11 cellular contexts compared by ENCODE assay signal in the genomic region with DNA sequence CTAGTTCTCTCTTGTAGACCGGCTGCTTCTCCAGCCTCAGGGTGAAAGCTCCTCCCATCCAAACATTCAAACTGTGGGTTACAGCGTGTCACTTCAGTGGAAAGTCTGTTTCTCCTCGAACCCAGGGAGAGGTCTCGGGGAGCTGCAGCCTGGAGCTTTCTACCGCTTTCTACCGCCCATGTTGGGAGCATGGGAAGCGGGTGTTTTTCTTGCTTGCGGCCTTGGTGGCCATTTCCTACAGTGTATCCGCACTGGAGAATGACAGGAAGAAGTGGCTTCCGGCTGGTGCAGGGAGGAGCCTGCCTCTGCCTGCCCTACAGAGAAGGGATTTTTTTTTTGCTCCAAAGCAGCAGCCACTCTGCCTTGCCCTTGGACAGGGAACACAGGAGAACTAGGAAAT. TPM values are rescaled to one million over a fixed set of nuclear protein-coding genes. Genes with fewer than 3 reads are reported as not detected.
DNase-seq lines count a peak whose midpoint lies in the region; ATAC-seq, FAIRE-seq and TF ChIP-seq lines count a peak whose summit lies in the region.
"Had no signal": no experiment of that assay in that cellular context is flagged by ENCODE, and none has a peak within 500 bp of the region (broad histone marks: within the 10 kb centered on the region; RNA-seq: fewer than 3 reads in every experiment).

No MANE protein-coding gene starts in this region.

- no peak overlapping the region for H2BK12ac ChIP-seq in H1 (ENCODE audit: low read depth, low read length)

- H3K9me3 ChIP-seq in Peyer's patch (no peaks in the 10 kb centered on the region), H1 (ENCODE audit: insufficient read depth in 2 of 2, low read depth in 1 of 2, low read length in 1 of 2) (no peaks in the 10 kb centered on the region), vagina (no peaks in the 10 kb centered on the region), Caco-2 (peaks cover 11% of the 10 kb centered on the region)

- no peaks in the 10 kb centered on the region for H3K79me2 ChIP-seq in H1 (ENCODE audit: control insufficient read depth in 1 of 2, insufficient read depth in 2 of 2, low read length in 2 of 2)

- H2BK20ac ChIP-seq in H1 (ENCODE audit: low read length) = no peak overlapping the region

- H3K56ac ChIP-seq in H1 (replicated peaks; ENCODE audit: insufficient read length, low read depth, low read length) = no peak overlapping the region

- no peak overlapping the region for H2BK15ac ChIP-seq in H1 (ENCODE audit: low read length)

- no peaks in the 10 kb centered on the region for H3K23me2 ChIP-seq in H1 (ENCODE audit: low read depth, low read length)

- H3K4me3 Mint-ChIP-seq in naive B cell (peak overlapping the region in 6 of 8 donors; percentile 2 to 74 (median 34)), Caco-2 (ENCODE audit: unreplicated experiment) (no peak overlapping the region)

- H2AK5ac ChIP-seq in H1 (ENCODE audit: low read depth, low read length) = no peak overlapping the region

- no peak overlapping the region for H3K14ac ChIP-seq in H1 (ENCODE audit: insufficient read length)

- H3K18ac ChIP-seq in H1 (ENCODE audit: extremely low read depth, low read length) = no peak overlapping the region

- no peaks in the 10 kb centered on the region for H3K79me1 ChIP-seq in H1 (ENCODE audit: low read depth, low read length)

- H3K36me3 Mint-ChIP-seq in naive B cell (peaks cover 0 to 7% of the 10 kb centered on the region in 2 donors), Caco-2 (ENCODE audit: insufficient read depth, unreplicated experiment) (peaks cover 7% of the 10 kb centered on the region)

- intact Hi-C loops in vagina (cut with DNase I) = no loop called here
- intact Hi-C loops in Caco-2 (cut with micrococcal nuclease; ENCODE audit: unreplicated experiment) = no loop called here

- H2BK5ac ChIP-seq in H1 (ENCODE audit: low read depth, low read length) = no peak overlapping the region

- no peak overlapping the region for H4K8ac ChIP-seq in H1 (ENCODE audit: extremely low read depth, insufficient read depth, low read length)

- no peak for TF ChIP-seq RAD21 in H1 (IDR thresholded peaks at IDR 0.05 in 1 of 2, conservative IDR thresholded peaks at IDR 0.05 in 1 of 2; ENCODE audit: low read depth in 2 of 2, low read length in 2 of 2)

- no peak for FAIRE-seq in H1 (lab: Jason Lieb, UNC)

- ATAC-seq in naive B cell (ENCODE audit: low read depth in 2 of 2) = no peak

- no peak overlapping the region for H3K23ac ChIP-seq in H1 (ENCODE audit: insufficient read length)

- H3K9me3 Mint-ChIP-seq in naive B cell (peaks cover 0 to 6% (median 0%) of the 10 kb centered on the region in 7 donors), Caco-2 (ENCODE audit: unreplicated experiment) (peaks cover 18% of the 10 kb centered on the region)

- TF ChIP-seq POLR2A in Peyer's patch (IDR thresholded peaks at IDR 0.05) (no peak), H1 (IDR thresholded peaks at IDR 0.05; ENCODE audit: control extremely low read depth in 1 of 2, low read depth in 2 of 2, low read length in 2 of 2) (no peak), vagina (IDR thresholded peaks at IDR 0.05) (no peak)

- no peak for TF ChIP-seq EP300 in H1 (IDR thresholded peaks at IDR 0.05; ENCODE audit: borderline replicate concordance in 1 of 2, low read depth in 2 of 2, low read length in 2 of 2)

- H3K27ac Mint-ChIP-seq in naive B cell = peak overlapping the region in 1 of 6 donors; percentile 87
- H3K27ac Mint-ChIP-seq in Caco-2 (ENCODE audit: unreplicated experiment) = no peak overlapping the region

- H3K4me2 ChIP-seq in H1 (ENCODE audit: insufficient read depth in 1 of 2, low read depth in 2 of 2, low read length in 2 of 2) = no peak overlapping the region

- H3K4me1 ChIP-seq in Peyer's patch = peaks cover 0 to 4% (median 0%) of the 10 kb centered on the region in 4 donors
- H3K4me1 ChIP-seq in H1 (replicated peaks in 1 of 4; ENCODE audit: control insufficient read depth in 3 of 4, insufficient read depth in 4 of 4, low read length in 3 of 4) = no peaks in the 10 kb centered on the region; a peak in 3 of 7 replicates
- H3K4me1 ChIP-seq in vagina = no peaks in the 10 kb centered on the region
- no peaks in the 10 kb centered on the region for H3K4me1 ChIP-seq in Caco-2

- CTCF ChIA-PET in H1 (lab: Charles Lee; ENCODE audit: partially characterized antibody) (interaction anchor here (0.7 to 3.0 kb wide), 8 partner anchors 17 to 102 kb away, joined by 3 to 15 read pairs (median 4); no protein-coding TSS in a partner anchor), Caco-2 (lab: Charles Lee) (no interaction called here)

- H3K27me3 Mint-ChIP-seq in naive B cell = no peaks in the 10 kb centered on the region
- no peaks in the 10 kb centered on the region for H3K27me3 Mint-ChIP-seq in Caco-2 (ENCODE audit: insufficient read depth, unreplicated experiment)

- POLR2A ChIA-PET in H1 (lab: Charles Lee; ENCODE audit: partially characterized antibody) = interaction anchor here (19.6 kb wide), 1 partner anchor 17 kb away, joined by 197 read pairs; the partner anchor contains the start of gene ZFP36L1
- POLR2A ChIA-PET in Caco-2 (lab: Charles Lee) = no interaction called here

- peaks cover 30 to 45% (median 38%) of the 10 kb centered on the region in 3 donors for H3K4me1 Mint-ChIP-seq in naive B cell
- H3K4me1 Mint-ChIP-seq in Caco-2 (ENCODE audit: low read depth, unreplicated experiment) = peaks cover 12% of the 10 kb centered on the region

- H3K4ac ChIP-seq in H1 (replicated peaks; ENCODE audit: insufficient read length, low read depth, low read length) = no peak overlapping the region

- H3K9ac ChIP-seq in H1 (replicated peaks in 1 of 4; ENCODE audit: extremely low read depth in 1 of 4, low read depth in 3 of 4, low read length in 3 of 4) = no peak overlapping the region

- no peaks in the 10 kb centered on the region for H3K36me3 ChIP-seq in Peyer's patch
- H3K36me3 ChIP-seq in H1 (ENCODE audit: control insufficient read depth in 2 of 4, insufficient read depth in 4 of 4, low read length in 3 of 4) = no peaks in the 10 kb centered on the region
- no peaks in the 10 kb centered on the region for H3K36me3 ChIP-seq in vagina
- no peaks in the 10 kb centered on the region for H3K36me3 ChIP-seq in Caco-2 (ENCODE audit: control insufficient read depth, insufficient read depth, low read length)

- H4K5ac ChIP-seq in H1 (ENCODE audit: insufficient read length, low read depth, low read length) = no peak overlapping the region

- 87% methylated on average over 10 of the region's 10 CpGs; no CpG with 5 or more reads in 1 of the 2 experiments for WGBS in H1 (ENCODE audit: extremely low coverage in 1 of 2, insufficient coverage in 1 of 2, insufficient read length in 1 of 2, insufficient replicate concordance in 2 of 2, low coverage in 1 of 2, low lambda C conversion rate in 2 of 2, missing lambda C conversion rate in 1 of 2), 2 experiments

- H3K4me3 ChIP-seq in Peyer's patch = no peak overlapping the region
- H3K4me3 ChIP-seq in H1 (ENCODE audit: extremely low read depth in 1 of 4, insufficient read depth in 2 of 4, low read depth in 3 of 4, low read length in 4 of 4) = no peak overlapping the region
- H3K4me3 ChIP-seq in vagina = no peak overlapping the region
- H3K4me3 ChIP-seq in Caco-2 (ENCODE audit: low read depth, low read length) = no peak overlapping the region

- no peak overlapping the region for H4K91ac ChIP-seq in H1 (replicated peaks; ENCODE audit: insufficient read length, low read length)

- TF ChIP-seq CTCF in Peyer's patch (IDR thresholded peaks at IDR 0.05) (no peak), H1 (IDR thresholded peaks at IDR 0.05; ENCODE audit: control extremely low read depth in 1 of 3, insufficient read depth in 1 of 3, low read depth in 1 of 3, low read length in 3 of 3) (no peak), vagina (IDR thresholded peaks at IDR 0.05) (no peak), Caco-2 (IDR thresholded peaks at IDR 0.05; ENCODE audit: insufficient read depth in 1 of 2, low read depth in 1 of 2, low read length in 1 of 2, severe bottlenecking in 1 of 2, unreplicated experiment in 1 of 2) (no peak)

- no peaks in the 10 kb centered on the region for H4K20me1 ChIP-seq in H1 (replicated peaks in 1 of 2; ENCODE audit: control insufficient read depth in 1 of 2, insufficient read depth in 2 of 2, low read length in 2 of 2)

- BruUV-seq in Caco-2 (replicated peaks; lab: Mats Ljungman, UMichigan) = no TSS peak

- H2BK120ac ChIP-seq in H1 (replicated peaks; ENCODE audit: low read depth, low read length) = no peak overlapping the region

- H2AFZ ChIP-seq in H1 (ENCODE audit: low read length) = peak overlapping the region; percentile 8; the same call in 1 of the 2 replicates

- H3K27ac ChIP-seq in Peyer's patch (peak overlapping the region in 3 of 4 donors; percentile 35 to 50 (median 44)), H1 (ENCODE audit: low read depth, low read length) (no peak overlapping the region), vagina (no peak overlapping the region)

- H3K27me3 ChIP-seq in Peyer's patch (no peaks in the 10 kb centered on the region), H1 (replicated peaks in 1 of 4; ENCODE audit: control insufficient read depth in 3 of 4, extremely low read depth in 1 of 4, insufficient read depth in 3 of 4, low read length in 3 of 4) (no peaks in the 10 kb centered on the region), vagina (no peaks in the 10 kb centered on the region), Caco-2 (replicated peaks; ENCODE audit: control insufficient read depth, insufficient read depth, low read length) (no peaks in the 10 kb centered on the region)

- DNase-seq in Ammon's horn (ENCODE audit: low spot score) (peak; percentile 40), Peyer's patch (peak in 1 of 3 donors; percentile 60), H1 (ENCODE audit: low read depth in 1 of 2, low spot score in 2 of 2) (no peak), naive B cell (no peak), NCI-H446 treated with DMSO at 0.1 percent for 48 hours (lab: John Stamatoyannopoulos, UW) (no peak), DMS114 treated with DMSO at 0.1 percent for 48 hours (lab: John Stamatoyannopoulos, UW; ENCODE audit: unreplicated experiment) (no peak), vagina (ENCODE audit: extremely low spot score in 2 of 2) (no peak), Caco-2 (no peak)
- DNase-seq: C1 segment of cervical spinal cord, NCI-H2227 treated with DMSO at 0.1 percent for 48 hours, occipital lobe had no signal

RNA-seq across cellular contexts. Expression of gene ZFP36L1, which starts 21.2 kb away (rescaled TPM):
- total RNA-seq in Peyer's patch (100 to 1,000 TPM in 3 of 4 donors, 10 to 100 TPM in 1; 78.8 to 321 (median 195) TPM), vagina (1,405 TPM), Caco-2 (2022) (94.8 and 103 TPM in 2 replicates)
- 132 TPM in 2 replicates for total RNA-seq in H1 (2021; fragmentation: NEBNext Ultra II Directional; extraction: Animal tissue kit (Norgen Biotek cat#: 25700))
- polyA plus RNA-seq in H1 (2011; rRNA removed) (80.4 and 136 TPM in 2 replicates), naive B cell (ENCODE audit: low read depth in 6 of 6) (100 to 1,000 TPM in 5 of 6 donors, 10 to 100 TPM in 1; 99.2 to 447 (median 302) TPM)
- polyA plus RNA-seq in H1 (2011; cell fraction: cytosol; rRNA removed) = 61.9 TPM
- 90.3 TPM for polyA plus RNA-seq in H1 (2011; cell fraction: nucleus; rRNA removed)
- polyA plus RNA-seq in H1 (2012, experiment 1 of 2) = 89.6 to 126 TPM (median 117 TPM) in 4 replicates
- polyA plus RNA-seq in H1 (2012, experiment 2 of 2) = 56.1 TPM
- 127 TPM for polyA plus RNA-seq in H1 (2013, experiment 1 of 2)
- 135 TPM for polyA plus RNA-seq in H1 (2013, experiment 2 of 2)
- 19.5 and 20.6 TPM in 2 replicates for polyA minus RNA-seq in H1 (2011; rRNA and poly(A)+ RNA removed)
- 132 TPM for polyA minus RNA-seq in H1 (2011; cell fraction: cytosol; rRNA and poly(A)+ RNA removed)
- 67.3 TPM for polyA minus RNA-seq in H1 (2011; cell fraction: nucleus; rRNA and poly(A)+ RNA removed)

Comparison
In these comparisons a context has a peak if more than half of its experiments do, and no peak if none do; other contexts are left out.
1. H3K27ac ChIP-seq: peak in Peyer's patch (3 of 4); none in H1 (single experiment) and vagina (single experiment).